In the genomic region with DNA sequence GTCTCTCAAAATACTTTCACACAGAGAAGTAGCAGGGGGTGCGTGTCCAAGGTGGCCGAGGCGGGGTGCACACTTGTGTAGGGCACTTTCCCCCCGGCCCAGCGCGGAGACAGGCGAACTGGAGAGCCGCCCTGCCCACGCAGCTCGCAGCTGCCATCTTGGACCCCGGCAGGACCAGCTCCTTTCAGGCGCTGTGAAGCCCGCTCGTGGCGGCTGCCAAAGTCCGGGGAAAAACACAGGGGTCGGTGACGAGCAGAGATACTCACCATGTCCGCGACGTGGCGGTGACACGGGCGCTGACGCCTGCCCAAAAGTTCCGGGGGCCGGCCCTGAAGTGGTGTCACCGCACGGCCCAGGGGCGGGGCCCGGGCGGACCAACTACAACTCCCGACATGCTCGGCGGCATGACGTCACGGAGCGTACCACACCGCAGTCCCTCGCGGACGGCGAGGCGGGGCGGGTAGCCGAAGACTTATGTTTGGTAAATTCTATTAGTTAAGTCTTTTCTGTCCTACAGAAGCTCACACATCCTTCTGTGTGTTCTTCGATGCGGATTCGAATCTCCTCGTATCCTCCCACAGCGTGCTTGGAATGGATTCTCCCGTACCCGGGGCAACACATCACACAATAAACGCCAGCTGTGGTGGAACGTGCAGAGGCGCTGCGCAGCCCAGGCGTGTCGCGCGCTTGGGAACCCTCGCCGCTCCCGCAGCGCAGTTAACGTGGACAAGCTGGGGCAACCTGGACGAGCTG, we compare ENCODE assay signal across 8 cellular contexts. TPM values are rescaled to one million over a fixed set of nuclear protein-coding genes. Genes with fewer than 3 reads are reported as not detected.
DNase-seq lines count a peak whose midpoint lies in the region; ATAC-seq, FAIRE-seq and TF ChIP-seq lines count a peak whose summit lies in the region.

A gene with protein sequence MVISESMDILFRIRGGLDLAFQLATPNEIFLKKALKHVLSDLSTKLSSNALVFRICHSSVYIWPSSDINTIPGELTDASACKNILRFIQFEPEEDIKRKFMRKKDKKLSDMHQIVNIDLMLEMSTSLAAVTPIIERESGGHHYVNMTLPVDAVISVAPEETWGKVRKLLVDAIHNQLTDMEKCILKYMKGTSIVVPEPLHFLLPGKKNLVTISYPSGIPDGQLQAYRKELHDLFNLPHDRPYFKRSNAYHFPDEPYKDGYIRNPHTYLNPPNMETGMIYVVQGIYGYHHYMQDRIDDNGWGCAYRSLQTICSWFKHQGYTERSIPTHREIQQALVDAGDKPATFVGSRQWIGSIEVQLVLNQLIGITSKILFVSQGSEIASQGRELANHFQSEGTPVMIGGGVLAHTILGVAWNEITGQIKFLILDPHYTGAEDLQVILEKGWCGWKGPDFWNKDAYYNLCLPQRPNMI (minus strand): TSS at position 365 of the 753 bp plus-strand sequence. CDS start 96 bp downstream, at position 269.

- H3K79me2 ChIP-seq in astrocyte (ENCODE audit: insufficient read depth, low read length) = peaks cover 29% of the 10 kb centered on the region

- DNase-seq in GM18507 (ENCODE audit: extremely low spot score, insufficient read length, low read depth) = peak; percentile 80
- peak; percentile 75 to 92 for DNase-seq in NCI-H1930 (lab: John Stamatoyannopoulos, UW)
- DNase-seq in T-helper 22 cell (ENCODE audit: low read depth) = peak; percentile 79
- peak; percentile 82 for DNase-seq in astrocyte (ENCODE audit: low read depth)
- DNase-seq in hepatic stellate cell (ENCODE audit: low spot score) = peak; percentile 91
- DNase-seq in putamen (ENCODE audit: low spot score) = peak; percentile 84
- DNase-seq in uterus = peak; percentile 86

- TF ChIP-seq CTCF in astrocyte (IDR thresholded peaks at IDR 0.05; ENCODE audit: insufficient read depth, low read depth, low read length) = no peak
- peak in 1 of 4 experiments; percentile 4 for TF ChIP-seq CTCF in uterus (IDR thresholded peaks at IDR 0.05)

- H3K36me3 ChIP-seq in astrocyte (ENCODE audit: insufficient read depth, low read length) (peaks cover 3% of the 10 kb centered on the region), uterus (no peaks in the 10 kb centered on the region)

- H3K27ac ChIP-seq in astrocyte (ENCODE audit: low read depth, low read length) (peak within 1 kb of the TSS; percentile 100), uterus (peak within 1 kb of the TSS; percentile 97)

- peak within 1 kb of the TSS; percentile 97 for H3K9ac ChIP-seq in astrocyte (ENCODE audit: low read length)

- no peaks in the 10 kb centered on the region for H3K9me3 Mint-ChIP-seq in astrocyte (ENCODE audit: unreplicated experiment)

- H3K27ac Mint-ChIP-seq in astrocyte (ENCODE audit: unreplicated experiment) = peak within 1 kb of the TSS; percentile 100

- peak within 1 kb of the TSS; percentile 94 for H3K4me3 Mint-ChIP-seq in astrocyte (ENCODE audit: unreplicated experiment)

- H2AFZ ChIP-seq in astrocyte (ENCODE audit: low read depth, low read length) = peak within 1 kb of the TSS; percentile 98

- H3K27me3 Mint-ChIP-seq in astrocyte (ENCODE audit: low read depth, unreplicated experiment) = no peaks in the 10 kb centered on the region

- peaks cover 15% of the 10 kb centered on the region for H3K4me1 ChIP-seq in astrocyte (ENCODE audit: insufficient read depth, low read length)
- H3K4me1 ChIP-seq in uterus = peaks cover 0 to 6% of the 10 kb centered on the region in 2 donors

- H3K9me3 ChIP-seq in astrocyte (ENCODE audit: insufficient read depth, low read depth, low read length) (no peaks in the 10 kb centered on the region), uterus (no peaks in the 10 kb centered on the region)

- ATAC-seq in HG02943 (IDR thresholded peaks at IDR 0.05; ENCODE audit: low read depth, unreplicated experiment) = peak; percentile 93

- intact Hi-C loops in uterus (cut with DNase I; ENCODE audit: low total_unique reads) = no loop called here

- peak; percentile 66 to 86 for TF ChIP-seq POLR2A in uterus (IDR thresholded peaks at IDR 0.05)

- FAIRE-seq in GM18507 (lab: Jason Lieb, UNC) (peak; percentile 94), astrocyte (lab: Jason Lieb, UNC) (no peak)

- H3K27me3 ChIP-seq in astrocyte (ENCODE audit: insufficient read depth, low read length) (no peaks in the 10 kb centered on the region), uterus (no peaks in the 10 kb centered on the region)

- H3K4me3 ChIP-seq in astrocyte (ENCODE audit: insufficient read depth, low read depth, low read length) = peak within 1 kb of the TSS; percentile 94
- peak within 1 kb of the TSS; percentile 91 to 98 for H3K4me3 ChIP-seq in uterus

- peaks cover 21% of the 10 kb centered on the region for H3K4me1 Mint-ChIP-seq in astrocyte (ENCODE audit: low read depth, unreplicated experiment)

- H4K20me1 ChIP-seq in astrocyte (ENCODE audit: insufficient read depth, low read length) = no peaks in the 10 kb centered on the region

- no peaks in the 10 kb centered on the region for H3K36me3 Mint-ChIP-seq in astrocyte (ENCODE audit: low read depth, unreplicated experiment)

- H3K4me2 ChIP-seq in astrocyte (ENCODE audit: low read length) = peak within 1 kb of the TSS; percentile 86

RNA-seq across cellular contexts. Expression of the gene that starts here (rescaled TPM):
- total RNA-seq in astrocyte (21.8 and 27.5 TPM in 2 replicates), uterus (100 to 1,000 TPM in 1 of 4 donors, 10 to 100 TPM in 3; 18.2 to 170 (median 55.8) TPM)

Comparison
In these comparisons a context has a peak if more than half of its experiments do, and no peak if none do; other contexts are left out.
1. Peak in every context shown above with its lines: DNase-seq, ATAC-seq, H3K4me3 ChIP-seq and H3K27ac ChIP-seq.